8 cellular contexts compared by ENCODE assay signal in the genomic region with DNA sequence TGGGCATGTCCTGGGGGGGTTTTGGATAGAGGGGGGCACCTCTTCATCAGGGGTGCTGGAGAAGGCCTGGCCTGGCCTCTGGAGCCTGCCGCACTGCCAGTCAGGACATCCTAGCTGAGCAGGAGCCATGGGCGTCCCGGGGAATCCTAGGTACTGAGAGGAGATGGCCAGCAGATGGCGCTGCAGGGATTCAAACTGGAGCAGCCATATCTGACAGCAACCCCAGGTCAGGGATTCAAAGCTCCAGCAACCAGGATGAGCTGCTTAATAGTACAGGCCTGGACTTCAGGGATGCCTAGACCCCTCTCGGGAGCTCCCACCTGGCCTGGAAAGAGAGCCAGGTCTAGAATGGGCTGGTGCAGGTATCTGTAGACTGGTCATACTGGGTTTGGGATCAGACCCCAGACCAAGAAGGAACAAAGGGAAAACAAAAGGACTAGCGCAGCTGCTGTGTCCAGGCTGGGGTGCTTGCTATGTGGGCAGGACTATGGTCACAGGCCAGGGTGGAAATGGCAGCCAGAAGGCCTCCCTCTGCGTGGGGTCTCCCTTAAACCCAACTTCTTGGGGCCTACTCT.
DNase-seq lines count a peak whose midpoint lies in the region; ATAC-seq and TF ChIP-seq lines count a peak whose summit lies in the region.

No MANE protein-coding gene starts in this region.

- peaks cover 13% of the 10 kb centered on the region for H3K9me3 Mint-ChIP-seq in activated T-helper 17 cell treated with anti-CD3 and anti-CD28 coated beads, Interleukin-2, amount 50 U/mL, for 72 hours

- no peaks in the 10 kb centered on the region for H3K27me3 Mint-ChIP-seq in activated T-helper 17 cell treated with anti-CD3 and anti-CD28 coated beads, Interleukin-2, amount 50 U/mL, for 72 hours

- H3K36me3 ChIP-seq in brain microvascular endothelial cell (replicated peaks) (no peaks in the 10 kb centered on the region), mesendoderm (ENCODE audit: control insufficient read depth, insufficient read depth, low read length) (no peaks in the 10 kb centered on the region), thyroid gland (no peaks in the 10 kb centered on the region)

- no peak overlapping the region for H2BK15ac ChIP-seq in mesendoderm (replicated peaks; ENCODE audit: low read depth)

- no peak overlapping the region for H3K4ac ChIP-seq in mesendoderm (ENCODE audit: low read depth, low read length)

- TF ChIP-seq POLR2A in thyroid gland (IDR thresholded peaks at IDR 0.05): no peak

- no peak overlapping the region for H2BK5ac ChIP-seq in mesendoderm (ENCODE audit: low read length)

- no peak overlapping the region for H3K9ac ChIP-seq in mesendoderm (ENCODE audit: low read length)

- no peak overlapping the region for H4K5ac ChIP-seq in mesendoderm (ENCODE audit: low read length)

- in situ Hi-C loops in brain microvascular endothelial cell (cut with HindIII; ENCODE audit: low pct_ligation_motif_present, low sequenced_read_pairs): no loop called here

- H3K4me3 ChIP-seq in HFF-Myc (replicated peaks; ENCODE audit: low read depth, low read length): no peak overlapping the region
- no peak overlapping the region for H3K4me3 ChIP-seq in brain microvascular endothelial cell (ENCODE audit: low read depth, low read length)
- no peak overlapping the region for H3K4me3 ChIP-seq in mesendoderm (ENCODE audit: low read length)
- H3K4me3 ChIP-seq in thyroid gland (replicated peaks in 1 of 3): no peak overlapping the region

- no peak overlapping the region for H2BK120ac ChIP-seq in mesendoderm (ENCODE audit: low read depth, low read length)

- intact Hi-C loops in thyroid gland (cut with DNase I): no loop called here

- DNase-seq in DMS153 treated with DMSO at 0.1 percent for 48 hours (lab: John Stamatoyannopoulos, UW; ENCODE audit: unreplicated experiment) (peak; percentile 56), HFF-Myc (ENCODE audit: extremely low read depth, low read depth) (no peak), NCI-H82 treated with DMSO at 0.1 percent for 48 hours (lab: John Stamatoyannopoulos, UW; ENCODE audit: unreplicated experiment) (peak; percentile 74), brain microvascular endothelial cell (peak; percentile 0), mesendoderm (peak; percentile 91), thyroid gland (peak; percentile 77 to 90)

- no CpG with 5 or more reads among the region's 7 CpGs for WGBS in mesendoderm (ENCODE audit: extremely low coverage, insufficient coverage, low lambda C conversion rate)
- WGBS in thyroid gland, 2 donors: 36% methylated on average over 6 to 7 of the region's 7 CpGs

- H3K27ac Mint-ChIP-seq in activated T-helper 17 cell treated with anti-CD3 and anti-CD28 coated beads, Interleukin-2, amount 50 U/mL, for 72 hours: no peak overlapping the region

- ATAC-seq in HG03108 (IDR thresholded peaks at IDR 0.05; ENCODE audit: unreplicated experiment): no peak
- ATAC-seq in activated T-helper 17 cell treated with anti-CD3 and anti-CD28 coated beads, Interleukin-2, amount 50 U/mL, for 72 hours (replicated peaks): no peak

- H3K4me3 Mint-ChIP-seq in activated T-helper 17 cell treated with anti-CD3 and anti-CD28 coated beads, Interleukin-2, amount 50 U/mL, for 72 hours: no peak overlapping the region

- no peak overlapping the region for H2AK5ac ChIP-seq in mesendoderm (ENCODE audit: low read length)

- H3K27me3 ChIP-seq in brain microvascular endothelial cell (replicated peaks) (no peaks in the 10 kb centered on the region), mesendoderm (ENCODE audit: insufficient read depth, low read length, poor library complexity) (no peaks in the 10 kb centered on the region), thyroid gland (no peaks in the 10 kb centered on the region)

- no peaks in the 10 kb centered on the region for H3K79me2 ChIP-seq in mesendoderm (ENCODE audit: control insufficient read depth, insufficient read depth, low read length)

- H4K8ac ChIP-seq in mesendoderm (ENCODE audit: low read depth, low read length): no peak overlapping the region

- H3K4me1 ChIP-seq in mesendoderm (ENCODE audit: control insufficient read depth, low read depth, low read length) (no peaks in the 10 kb centered on the region), thyroid gland (no peaks in the 10 kb centered on the region)

- H3K9me3 ChIP-seq in thyroid gland: no peaks in the 10 kb centered on the region

- H3K23ac ChIP-seq in mesendoderm (ENCODE audit: low read length): no peak overlapping the region

- peak overlapping the region; percentile 44 for H3K56ac ChIP-seq in mesendoderm (ENCODE audit: low read length)

- H3K36me3 Mint-ChIP-seq in activated T-helper 17 cell treated with anti-CD3 and anti-CD28 coated beads, Interleukin-2, amount 50 U/mL, for 72 hours (ENCODE audit: low read depth): no peaks in the 10 kb centered on the region

- TF ChIP-seq CTCF in HFF-Myc (IDR thresholded peaks at IDR 0.05; ENCODE audit: low read depth, low read length, missing control alignments): peak; percentile 20
- TF ChIP-seq CTCF in brain microvascular endothelial cell (IDR thresholded peaks at IDR 0.05; ENCODE audit: low read depth, low read length, missing control alignments): peak; percentile 11
- peak in 5 of 6 experiments; percentile 39 to 74 (median 58) for TF ChIP-seq CTCF in thyroid gland (IDR thresholded peaks at IDR 0.05)

- H3K18ac ChIP-seq in mesendoderm (ENCODE audit: low read length): no peak overlapping the region

- H3K79me1 ChIP-seq in mesendoderm (ENCODE audit: low read length): no peaks in the 10 kb centered on the region

- no peaks in the 10 kb centered on the region for H3K4me1 Mint-ChIP-seq in activated T-helper 17 cell treated with anti-CD3 and anti-CD28 coated beads, Interleukin-2, amount 50 U/mL, for 72 hours

- H3K27ac ChIP-seq in brain microvascular endothelial cell (no peak overlapping the region), mesendoderm (ENCODE audit: low read depth, low read length) (no peak overlapping the region), thyroid gland (no peak overlapping the region)

- H3K4me2 ChIP-seq in mesendoderm (ENCODE audit: low read length): no peak overlapping the region
